In genomic region chr1:54053745-54054437, GRCh38 we compare ENCODE assay signal across 8 cellular contexts. TPM values are rescaled to one million over a fixed set of nuclear protein-coding genes. Genes with fewer than 3 reads are reported as not detected.
DNase-seq lines count a peak whose midpoint lies in the region; ATAC-seq and TF ChIP-seq lines count a peak whose summit lies in the region.
"Had no signal": no experiment of that assay in that cellular context is flagged by ENCODE, and none has a peak within 500 bp of the region (broad histone marks: within the 10 kb centered on the region; RNA-seq: fewer than 3 reads in every experiment).

No MANE protein-coding gene starts in this region.

- H3K9ac ChIP-seq in MM.1S (ENCODE audit: low read length) (peak overlapping the region; percentile 91), endodermal cell (ENCODE audit: extremely low read depth, low read length, poor library complexity, severe bottlenecking) (peak overlapping the region; percentile 91)

- H3K4me1 ChIP-seq in MM.1S (ENCODE audit: low read length): peaks cover 14% of the 10 kb centered on the region; the same call in 1 of the 2 replicates
- peaks cover 10% of the 10 kb centered on the region for H3K4me1 ChIP-seq in endodermal cell (ENCODE audit: control insufficient read depth, insufficient read depth, low read length)
- peaks cover 32 to 38% of the 10 kb centered on the region in 2 experiments for H3K4me1 ChIP-seq in neutrophil (ENCODE audit: control insufficient read depth in 1 of 2, insufficient read depth in 1 of 2, low read depth in 1 of 2, low read length in 1 of 2)

- peaks cover 9% of the 10 kb centered on the region; the same call in 1 of the 2 replicates for H3F3A ChIP-seq in MM.1S (ENCODE audit: insufficient read depth, low read length)

- H3K4me3 ChIP-seq in MM.1S (ENCODE audit: low read length): peak overlapping the region; percentile 85
- H3K4me3 ChIP-seq in endodermal cell (ENCODE audit: low read length): peak overlapping the region; percentile 94
- H3K4me3 ChIP-seq in neutrophil (ENCODE audit: low read depth in 1 of 2, low read length in 1 of 2): peak overlapping the region; percentile 94 to 95

- no peak for ATAC-seq in HG03045 (IDR thresholded peaks at IDR 0.05; ENCODE audit: unreplicated experiment)

- H3K9me3 Mint-ChIP-seq in endodermal cell (no peaks in the 10 kb centered on the region), CD14-positive monocyte (no peaks in the 10 kb centered on the region)

- H3K9me2 ChIP-seq in MM.1S (replicated peaks; ENCODE audit: insufficient read depth, low read length): no peaks in the 10 kb centered on the region

- H3K4me2 ChIP-seq in MM.1S (ENCODE audit: low read depth, low read length): peak overlapping the region; percentile 88

- TF ChIP-seq CTCF in GM10248 (IDR thresholded peaks at IDR 0.05; ENCODE audit: control extremely low read depth, extremely low read depth, low read depth, missing control alignments) (no peak), MM.1S (IDR thresholded peaks at IDR 0.05; ENCODE audit: low read length) (no peak), endodermal cell (conservative IDR thresholded peaks at IDR 0.05) (no peak), neutrophil (IDR thresholded peaks at IDR 0.05) (no peak), CD14-positive monocyte (IDR thresholded peaks at IDR 0.05) (no peak)

- POLR2A ChIA-PET in GM10248 (lab: Yijun Ruan, JAX): interaction anchor here (1.5 kb wide), 1 partner anchor 109 kb away, joined by 3 read pairs; the partner anchor contains the start of gene IFT25

- DNase-seq in GM10248 (ENCODE audit: extremely low spot score) (peak; percentile 7), MM.1S (no peak), endodermal cell (no peak), NCI-H128 (lab: John Stamatoyannopoulos, UW; ENCODE audit: unreplicated experiment) (no peak), CD14-positive monocyte (ENCODE audit: low spot score) (no peak)

- no peaks in the 10 kb centered on the region for H4K20me1 ChIP-seq in MM.1S (ENCODE audit: insufficient read depth, low read length)

- H3K36me3 ChIP-seq in MM.1S (replicated peaks; ENCODE audit: insufficient read depth, low read length) (no peaks in the 10 kb centered on the region), endodermal cell (ENCODE audit: control insufficient read depth, insufficient read depth, low read length) (no peaks in the 10 kb centered on the region), neutrophil (peaks cover 6% of the 10 kb centered on the region)

- H3K27ac Mint-ChIP-seq in endodermal cell: no peak overlapping the region
- H3K27ac Mint-ChIP-seq in CD14-positive monocyte: peak overlapping the region in 1 of 7 donors; percentile 69

- H3K9me3 ChIP-seq in MM.1S (replicated peaks; ENCODE audit: insufficient read depth, low read length) (no peaks in the 10 kb centered on the region), endodermal cell (ENCODE audit: control insufficient read depth, low read length) (no peaks in the 10 kb centered on the region), neutrophil (no peaks in the 10 kb centered on the region)

- H3K36me3 Mint-ChIP-seq in endodermal cell (ENCODE audit: low read depth) (peaks cover 6% of the 10 kb centered on the region), CD14-positive monocyte (peaks cover 18 to 24% of the 10 kb centered on the region in 2 donors)

- H3K27ac ChIP-seq in MM.1S (ENCODE audit: low read length) (peak overlapping the region; percentile 86), endodermal cell (ENCODE audit: low read depth, low read length) (peak overlapping the region; percentile 69), neutrophil (peak overlapping the region; percentile 97)

- H3K27me3 Mint-ChIP-seq in endodermal cell (ENCODE audit: insufficient read depth): no peaks in the 10 kb centered on the region
- no peaks in the 10 kb centered on the region for H3K27me3 Mint-ChIP-seq in CD14-positive monocyte (ENCODE audit: low read depth in 3 of 3)

- H3K4me1 Mint-ChIP-seq in endodermal cell (peaks cover 8% of the 10 kb centered on the region), CD14-positive monocyte (peaks cover 27% of the 10 kb centered on the region)

- CTCF ChIA-PET in GM10248 (lab: Yijun Ruan, JAX): interaction anchor here (1.0 to 2.0 kb wide), 7 partner anchors 16 to 195 kb away, joined by 3 to 6 read pairs (median 3); no protein-coding TSS in a partner anchor

- intact Hi-C loops in CD14-positive monocyte (cut with micrococcal nuclease): loop anchor here (2.0 to 10.0 kb wide), 7 partner anchors 107 to 711 kb away; partner anchors contain the start of genes IFT25 (in 2 of the 2), LRRC42 (in 2 of the 2), NDC1 (in 2 of the 2) and PARS2 (in 2 of the 2)

- no peaks in the 10 kb centered on the region for H3K27me3 ChIP-seq in MM.1S (replicated peaks; ENCODE audit: insufficient read depth, low read length)
- H3K27me3 ChIP-seq in endodermal cell (ENCODE audit: control insufficient read depth, insufficient read depth, low read length, poor library complexity, severe bottlenecking): no peaks in the 10 kb centered on the region
- no peaks in the 10 kb centered on the region for H3K27me3 ChIP-seq in neutrophil

- H2AFZ ChIP-seq in MM.1S (ENCODE audit: low read length): peak overlapping the region; percentile 67

- peaks cover 53% of the 10 kb centered on the region for H3K79me2 ChIP-seq in MM.1S (ENCODE audit: low read length)

- H3K4me3 Mint-ChIP-seq in endodermal cell: no peak overlapping the region
- no peak overlapping the region for H3K4me3 Mint-ChIP-seq in CD14-positive monocyte

- WGBS in endodermal cell (ENCODE audit: insufficient coverage in 1 of 2, insufficient read length in 1 of 2), 2 experiments: 31 to 35% methylated on average over 17 to 21 of the region's 21 CpGs

RNA-seq across cellular contexts. Expression of gene TCEANC2, which starts 0.5 kb away (rescaled TPM):
- total RNA-seq in endodermal cell: 1 to 10 TPM; 5.9 to 6.6 TPM
- polyA plus RNA-seq in endodermal cell (2013, experiment 1 of 2): 5.4 TPM
- polyA plus RNA-seq in endodermal cell (2013, experiment 2 of 2): 5.3 TPM
- polyA plus RNA-seq in CD14-positive monocyte: 1 to 10 TPM; 3.0 to 3.8 TPM

RNA-seq across cellular contexts. Expression of gene TMEM59, which starts 0.9 kb away (rescaled TPM):
- 100 to 1,000 TPM in 1 of 2 donors, 10 to 100 TPM in 1; 99.6 to 112 TPM for total RNA-seq in endodermal cell
- polyA plus RNA-seq in endodermal cell (2013, experiment 1 of 2): 157 TPM
- 139 TPM for polyA plus RNA-seq in endodermal cell (2013, experiment 2 of 2)
- polyA plus RNA-seq in CD14-positive monocyte: 100 to 1,000 TPM; 831 to 925 TPM

RNA-seq across cellular contexts. Expression of gene LDLRAD1, which starts 35.9 kb away (rescaled TPM):
- total RNA-seq in endodermal cell: not detected
- polyA plus RNA-seq in endodermal cell (2013, experiment 1 of 2): not detected
- not detected for polyA plus RNA-seq in endodermal cell (2013, experiment 2 of 2)
- polyA plus RNA-seq in CD14-positive monocyte: not detected
- total RNA-seq: activated CD8-positive, alpha-beta memory T cell treated with anti-CD3 and anti-CD28 coated beads for 36 hours had no signal
